12 cellular contexts compared by ENCODE assay signal in genomic region chr16:49838639-49839461, GRCh38. TPM values are rescaled to one million over a fixed set of nuclear protein-coding genes. Genes with fewer than 3 reads are reported as not detected.
DNase-seq lines count a peak whose midpoint lies in the region; ATAC-seq and TF ChIP-seq lines count a peak whose summit lies in the region.
"Had no signal": no experiment of that assay in that cellular context is flagged by ENCODE, and none has a peak within 500 bp of the region (broad histone marks: within the 10 kb centered on the region; RNA-seq: fewer than 3 reads in every experiment).

No MANE protein-coding gene starts in this region.

- TF ChIP-seq CTCF in dorsolateral prefrontal cortex (IDR thresholded peaks at IDR 0.05 in 54 of 56, conservative IDR thresholded peaks at IDR 0.05 in 2 of 56; ENCODE audit: low read depth in 1 of 56, partially characterized antibody in 56 of 56) = no peak

- H3K4me1 ChIP-seq in HUES64 (ENCODE audit: insufficient read depth, low read length) = peaks cover 58% of the 10 kb centered on the region
- H3K4me1 ChIP-seq in iPS-20b (ENCODE audit: insufficient read depth, low read length) = peaks cover 45% of the 10 kb centered on the region
- H3K4me1 ChIP-seq in skeletal muscle tissue (ENCODE audit: control insufficient read depth in 3 of 3, insufficient read depth in 3 of 3, low read length in 3 of 3) = peaks cover 68 to 84% (median 78%) of the 10 kb centered on the region in 3 donors

- H3K9me3 ChIP-seq in HUES64 (ENCODE audit: insufficient read depth, low read depth, low read length) = no peaks in the 10 kb centered on the region
- H3K9me3 ChIP-seq in iPS-20b (ENCODE audit: insufficient read depth, low read depth, low read length) = no peaks in the 10 kb centered on the region
- H3K9me3 ChIP-seq in skeletal muscle tissue (ENCODE audit: control insufficient read depth in 3 of 3, low read length in 3 of 3) = no peaks in the 10 kb centered on the region
- H3K9me3 ChIP-seq: MG63 had no signal

- H3K9ac ChIP-seq in HUES64 (ENCODE audit: low read depth, low read length) = peak overlapping the region; percentile 26; the same call in 1 of the 2 replicates
- H3K9ac ChIP-seq in iPS-20b (ENCODE audit: low read depth, low read length) = peak overlapping the region; percentile 50; the same call in 1 of the 2 replicates
- peak overlapping the region in 2 of 3 donors; percentile 38 to 45 for H3K9ac ChIP-seq in skeletal muscle tissue (ENCODE audit: low read depth in 1 of 3, low read length in 3 of 3)

- H3K27me3 ChIP-seq in HUES64 (ENCODE audit: insufficient read depth, low read length) = no peaks in the 10 kb centered on the region
- peaks cover 0 to 36% (median 7%) of the 10 kb centered on the region in 45 donors for H3K27me3 ChIP-seq in dorsolateral prefrontal cortex
- H3K27me3 ChIP-seq in iPS-20b (ENCODE audit: insufficient read depth, low read length) = no peaks in the 10 kb centered on the region
- no peaks in the 10 kb centered on the region for H3K27me3 ChIP-seq in skeletal muscle tissue (ENCODE audit: control insufficient read depth in 3 of 3, insufficient read depth in 3 of 3, low read length in 3 of 3)
- H3K27me3 ChIP-seq: MG63 had no signal

- H3K4me3 ChIP-seq in HUES64 (ENCODE audit: low read length) = peak overlapping the region; percentile 46
- H3K4me3 ChIP-seq in dorsolateral prefrontal cortex = peak overlapping the region in 39 of 59 donors; percentile 1 to 54 (median 33)
- H3K4me3 ChIP-seq in iPS-20b (ENCODE audit: low read length) = peak overlapping the region; percentile 60
- peak overlapping the region in 1 of 3 donors; percentile 29 for H3K4me3 ChIP-seq in skeletal muscle tissue (ENCODE audit: low read length in 3 of 3)
- H3K4me3 ChIP-seq: MG63 had no signal

- intact Hi-C loops in dorsolateral prefrontal cortex (cut with DNase I) = no loop called here

- H3K36me3 ChIP-seq in HUES64 (ENCODE audit: insufficient read depth, low read length) (no peaks in the 10 kb centered on the region), iPS-20b (ENCODE audit: insufficient read depth, low read depth, low read length) (no peaks in the 10 kb centered on the region), skeletal muscle tissue (ENCODE audit: control insufficient read depth in 3 of 3, insufficient read depth in 3 of 3, low read length in 3 of 3) (no peaks in the 10 kb centered on the region)
- H3K36me3 ChIP-seq: MG63 had no signal

- no peak overlapping the region; the same call in 1 of the 2 replicates for H3K27ac ChIP-seq in HUES64 (ENCODE audit: low read depth, low read length)
- peak overlapping the region in 31 of 59 donors; percentile 7 to 86 (median 56) for H3K27ac ChIP-seq in dorsolateral prefrontal cortex
- H3K27ac ChIP-seq in iPS-20b (ENCODE audit: low read length) = no peak overlapping the region
- peak overlapping the region; percentile 47 for H3K27ac ChIP-seq in skeletal muscle tissue (ENCODE audit: low read depth, low read length)

- whole genome bisulfite sequencing in HUES64 = 4% methylated on average over 62 of the region's 63 CpGs

- ATAC-seq in HG03439 (IDR thresholded peaks at IDR 0.05; ENCODE audit: unreplicated experiment) = no peak
- ATAC-seq: activated T-cell treated with anti-CD3 and anti-CD28 coated beads, Interleukin-2, amount 50 U/mL, for 4 hours; natural killer cell treated with Interleukin-12 subunit alpha and Interleukin-12 subunit beta and Interleukin-15 and Interleukin-18, amount 100 ng/mL, for 72 hours had no signal

- DNase-seq in dorsolateral prefrontal cortex (peak in 1 of 10 donors; percentile 27), dermis blood vessel endothelial cell (no peak), epidermal melanocyte (ENCODE audit: insufficient read length, low spot score) (no peak)
- DNase-seq: activated CD4-positive, CD25-positive, alpha-beta regulatory T cell treated with anti-CD3 and anti-CD28 coated beads, Interleukin-2, amount 50 U/mL, for 72 hours; activated T-cell treated with anti-CD3 and anti-CD28 coated beads, Interleukin-2, amount 50 U/mL, for 4 hours; immature natural killer cell; MG63 had no signal

RNA-seq across cellular contexts. Expression of gene ZNF423, which starts 17.1 kb away (rescaled TPM):
- polyA plus RNA-seq in HUES64 (2013, experiment 1 of 2) = 39.8 TPM
- polyA plus RNA-seq in HUES64 (2013, experiment 2 of 2) = 40.8 TPM
- total RNA-seq in dorsolateral prefrontal cortex = 10 to 100 TPM; 11.4 to 52.5 (median 19.6) TPM
- total RNA-seq in skeletal muscle tissue = 16.7 TPM
- total RNA-seq in dermis blood vessel endothelial cell = 7.1 and 13.4 TPM in 2 replicates
- total RNA-seq: natural killer cell treated with Interleukin-12 subunit alpha and Interleukin-12 subunit beta and Interleukin-15 and Interleukin-18, amount 100 ng/mL, for 72 hours had no signal
- polyA plus RNA-seq: immature natural killer cell had no signal

Comparison
In these comparisons a context has a peak if more than half of its experiments do, and no peak if none do; other contexts are left out.
1. H3K27ac ChIP-seq: peak in dorsolateral prefrontal cortex (31 of 59) and skeletal muscle tissue (single experiment); none in HUES64 (single experiment) and iPS-20b (single experiment).
2. Peak in every context shown above with its lines, with median percentiles within 50 percentile points of each other: H3K9ac ChIP-seq.